ENCODE assay signal across 23 cellular contexts in the genomic region with DNA sequence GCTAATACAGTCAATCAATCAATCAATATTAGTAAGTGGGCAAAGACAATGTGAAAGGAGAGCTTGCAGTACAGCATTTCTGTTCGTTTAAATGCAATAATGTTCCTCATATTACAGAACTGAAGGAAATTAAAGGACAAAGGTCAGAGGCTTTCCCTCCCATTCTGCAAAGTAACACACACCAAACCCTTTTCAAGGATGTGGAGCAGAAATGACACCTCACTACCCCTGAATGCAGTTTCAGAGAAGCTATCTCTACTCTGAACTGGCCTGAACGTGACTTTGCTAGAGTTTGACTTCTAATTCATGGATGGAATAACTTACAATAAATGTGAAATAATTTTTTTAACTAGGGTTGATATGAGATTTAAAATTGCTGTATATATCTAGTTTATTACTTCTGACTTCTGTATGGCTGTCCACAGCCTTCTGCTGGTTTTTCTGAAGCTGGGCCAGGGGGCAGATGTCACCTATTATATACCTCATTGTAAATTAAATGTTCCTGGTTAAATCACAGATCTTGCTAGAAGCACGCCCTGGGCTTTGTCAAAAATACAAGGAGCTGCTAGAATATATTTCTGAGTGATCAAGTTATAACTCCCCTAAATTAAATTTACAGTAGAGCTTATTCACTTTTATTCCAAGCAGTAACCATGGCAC.
"Had no signal": no experiment of that assay in that cellular context is flagged by ENCODE, and none has a peak within 500 bp of the region (broad histone marks: within the 10 kb centered on the region; RNA-seq: fewer than 3 reads in every experiment).

No MANE protein-coding gene starts in this region.

- H3K27me3 ChIP-seq: brain microvascular endothelial cell, gastroesophageal sphincter, ovary, upper lobe of right lung had no signal

- H3K9me3 ChIP-seq: ovary, psoas muscle, upper lobe of right lung had no signal

- H3K27ac ChIP-seq: brain microvascular endothelial cell, coronary artery, gastroesophageal sphincter, heart right ventricle, ovary, psoas muscle, upper lobe of right lung had no signal

- ATAC-seq: activated CD4-positive, CD25-positive, alpha-beta regulatory T cell treated with anti-CD3 and anti-CD28 coated beads, Interleukin-2, amount 50 U/mL, for 24 hours; activated CD8-positive, alpha-beta T cell treated with anti-CD3 and anti-CD28 coated beads, Interleukin-2, amount 10 ng/mL, durations not matched to agents 7 days and 5 days; activated naive CD8-positive, alpha-beta T cell treated with anti-CD3 and anti-CD28 coated beads, Interleukin-2, amount 50 U/mL, for 24 hours; esophagus mucosa; gastroesophageal sphincter; heart right ventricle; psoas muscle; right cardiac atrium; upper lobe of right lung had no signal

- H3K4me1 Mint-ChIP-seq: activated CD4-positive, alpha-beta T cell treated with anti-CD3 and anti-CD28 coated beads, Interleukin-2, amount 10 ng/mL, durations not matched to agents 7 days and 5 days; activated naive CD4-positive, alpha-beta T cell treated with anti-CD3 and anti-CD28 coated beads, Interleukin-2, amount 10 ng/mL, durations not matched to agents 7 days and 5 days; activated naive CD8-positive, alpha-beta T cell treated with anti-CD3 and anti-CD28 coated beads, Interleukin-2, amount 50 U/mL, for 24 hours had no signal

- H3K36me3 Mint-ChIP-seq: activated naive CD4-positive, alpha-beta T cell treated with anti-CD3 and anti-CD28 coated beads, Interleukin-2, amount 10 ng/mL, durations not matched to agents 7 days and 5 days had no signal

- DNase-seq: activated CD4-positive, alpha-beta T cell treated with anti-CD3 and anti-CD28 coated beads, Interleukin-2, amount 10 ng/mL, durations not matched to agents 7 days and 5 days; activated CD8-positive, alpha-beta T cell treated with anti-CD3 and anti-CD28 coated beads, Interleukin-2, amount 10 ng/mL, durations not matched to agents 7 days and 5 days; activated effector memory CD4-positive, alpha-beta T cell treated with Interleukin-2 at 50 U/mL for 16 hours; activated naive CD4-positive, alpha-beta T cell treated with anti-CD3 and anti-CD28 coated beads, Interleukin-2, amount 10 ng/mL, durations not matched to agents 7 days and 5 days; activated naive CD8-positive, alpha-beta T cell treated with anti-CD3 and anti-CD28 coated beads, Interleukin-2, amount 50 U/mL, for 24 hours; activated T-cell treated with anti-CD3 and anti-CD28 coated beads, Interleukin-2, amount 50 U/mL, for 48 hours; anterior cingulate cortex; brain microvascular endothelial cell; heart right ventricle; kidney glomerular epithelial cell; ovary; psoas muscle; right cardiac atrium; stimulated activated CD4-positive, alpha-beta T cell treated with anti-CD3 and anti-CD28 coated beads, Interleukin-15, amount 100 ng/mL, for 24 hours; stimulated activated CD4-positive, alpha-beta T cell treated with anti-CD3 and anti-CD28 coated beads, Interleukin-2, amount 100 ng/mL, for 48 hours; T1000; upper lobe of right lung had no signal

- H3K27ac Mint-ChIP-seq: activated CD4-positive, alpha-beta T cell treated with anti-CD3 and anti-CD28 coated beads, Interleukin-2, amount 10 ng/mL, durations not matched to agents 7 days and 5 days; activated CD8-positive, alpha-beta T cell treated with anti-CD3 and anti-CD28 coated beads, Interleukin-2, amount 10 ng/mL, durations not matched to agents 7 days and 5 days; activated naive CD4-positive, alpha-beta T cell treated with anti-CD3 and anti-CD28 coated beads, Interleukin-2, amount 10 ng/mL, durations not matched to agents 7 days and 5 days; activated naive CD8-positive, alpha-beta T cell treated with anti-CD3 and anti-CD28 coated beads, Interleukin-2, amount 50 U/mL, for 24 hours had no signal

- H3K27me3 Mint-ChIP-seq: central memory CD8-positive, alpha-beta T cell had no signal

- H3K9me3 Mint-ChIP-seq: activated naive CD8-positive, alpha-beta T cell treated with anti-CD3 and anti-CD28 coated beads, Interleukin-2, amount 50 U/mL, for 24 hours; central memory CD8-positive, alpha-beta T cell had no signal

- H3K4me3 ChIP-seq: coronary artery, gastroesophageal sphincter, heart right ventricle, ovary, psoas muscle, skin epidermis, upper lobe of right lung had no signal

- H3K36me3 ChIP-seq: brain microvascular endothelial cell, gastroesophageal sphincter, heart right ventricle, ovary, upper lobe of right lung had no signal

- H3K4me3 Mint-ChIP-seq: activated CD4-positive, alpha-beta T cell treated with anti-CD3 and anti-CD28 coated beads, Interleukin-2, amount 10 ng/mL, durations not matched to agents 7 days and 5 days; activated CD8-positive, alpha-beta T cell treated with anti-CD3 and anti-CD28 coated beads, Interleukin-2, amount 10 ng/mL, durations not matched to agents 7 days and 5 days; activated naive CD4-positive, alpha-beta T cell treated with anti-CD3 and anti-CD28 coated beads, Interleukin-2, amount 10 ng/mL, durations not matched to agents 7 days and 5 days; activated naive CD8-positive, alpha-beta T cell treated with anti-CD3 and anti-CD28 coated beads, Interleukin-2, amount 50 U/mL, for 24 hours; central memory CD8-positive, alpha-beta T cell had no signal

- H3K4me1 ChIP-seq: gastroesophageal sphincter, heart right ventricle, psoas muscle, upper lobe of right lung had no signal
